In the genomic region with DNA sequence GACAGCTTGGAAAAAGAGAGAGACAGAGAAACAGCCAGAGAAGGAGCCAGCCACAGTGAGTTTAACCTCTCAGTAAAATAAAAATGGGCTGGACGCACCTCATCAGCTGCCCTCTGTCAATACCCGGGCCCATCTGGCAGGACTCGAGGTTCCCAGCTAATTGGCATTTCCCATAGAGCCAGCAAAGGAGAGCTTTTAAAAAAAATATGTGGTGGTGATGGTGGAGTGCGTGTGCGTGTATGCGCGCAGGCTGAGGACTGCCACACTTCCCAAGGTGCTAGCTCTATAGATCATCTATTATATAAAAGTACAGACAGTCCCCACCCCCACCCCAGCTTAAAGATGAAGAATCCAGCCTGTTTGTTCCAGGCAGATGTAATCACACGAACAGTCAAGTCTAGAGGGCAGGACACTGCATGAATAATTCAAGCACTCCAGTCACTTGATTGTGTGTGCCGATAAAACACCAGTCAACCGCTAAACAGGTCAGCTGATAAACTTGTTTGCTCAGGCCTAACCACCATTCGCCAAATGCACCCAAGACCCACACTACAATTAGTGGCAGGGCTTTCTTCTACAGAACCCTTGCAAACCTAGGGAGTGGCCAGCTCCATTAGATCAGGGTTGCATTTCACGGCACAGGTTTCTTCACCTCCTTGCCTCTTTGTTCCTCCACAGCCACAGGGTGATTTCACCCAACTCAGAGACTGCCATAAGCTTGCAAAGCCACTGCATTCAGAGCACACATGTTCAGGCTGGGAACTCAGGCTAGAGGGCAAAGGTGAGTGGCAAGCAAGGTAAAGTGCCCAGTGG, we compare ENCODE assay signal across 8 cellular contexts. TPM values are rescaled to one million over a fixed set of nuclear protein-coding genes. Genes with fewer than 3 reads are reported as not detected.
A peak's percentile ranks its signal among the peaks of the same experiment; 100 is the strongest.
DNase-seq lines count a peak whose midpoint lies in the region; ATAC-seq and TF ChIP-seq lines count a peak whose summit lies in the region.

No MANE protein-coding gene starts in this region.

- H3K9me3 ChIP-seq in CD4-positive, alpha-beta T cell (ENCODE audit: control insufficient read depth, low read length): no peaks in the 10 kb centered on the region
- H3K9me3 ChIP-seq in lung (ENCODE audit: control insufficient read depth in 2 of 2, insufficient read depth in 1 of 2, low read length in 1 of 2): no peaks in the 10 kb centered on the region

- no peaks in the 10 kb centered on the region for H3K27me3 Mint-ChIP-seq in CD4-positive, alpha-beta T cell
- no peaks in the 10 kb centered on the region for H3K27me3 Mint-ChIP-seq in activated CD8-positive, alpha-beta T cell treated with anti-CD3 and anti-CD28 coated beads for 36 hours

- in situ Hi-C loops in ACHN (cut with HindIII; ENCODE audit: low pct_ligation_motif_present, low pct_unique_long_range_greater_than_20kb, low sequenced_read_pairs): no loop called here

- H3K36me3 ChIP-seq in lung (ENCODE audit: control insufficient read depth in 2 of 2, insufficient read depth in 2 of 2, low read length in 2 of 2): peaks cover 2 to 14% of the 10 kb centered on the region in 2 donors

- intact Hi-C loops in CD4-positive, alpha-beta T cell (cut with DNase I, micrococcal nuclease): loop anchor here (5.0 to 10.0 kb wide), 3 partner anchors 47 to 517 kb away; no protein-coding TSS in a partner anchor
- intact Hi-C loops in activated CD8-positive, alpha-beta T cell treated with anti-CD3 and anti-CD28 coated beads for 36 hours (cut with micrococcal nuclease): loop anchor here (10.0 kb wide), 2 partner anchors 367 to 517 kb away; no protein-coding TSS in a partner anchor

- peaks cover 29 to 30% of the 10 kb centered on the region in 2 donors for H3K4me1 ChIP-seq in lung (ENCODE audit: control insufficient read depth in 2 of 2, insufficient read depth in 2 of 2, low read length in 2 of 2)

- H3K4me1 Mint-ChIP-seq in CD4-positive, alpha-beta T cell (ENCODE audit: low read depth): peaks cover 87% of the 10 kb centered on the region
- peaks cover 74% of the 10 kb centered on the region for H3K4me1 Mint-ChIP-seq in activated CD8-positive, alpha-beta T cell treated with anti-CD3 and anti-CD28 coated beads for 36 hours (ENCODE audit: low read depth)

- POLR2A ChIA-PET in CD4-positive, alpha-beta T cell (lab: Charles Lee): interaction anchor here (1.0 to 2.4 kb wide), 2 partner anchors 9 to 68 kb away, joined by 3 to 12 read pairs; no protein-coding TSS in a partner anchor
- POLR2A ChIA-PET in activated CD8-positive, alpha-beta T cell treated with anti-CD3 and anti-CD28 coated beads for 36 hours (lab: Charles Lee): interaction anchor here (0.6 to 1.6 kb wide), 8 partner anchors 8 to 629 kb away, joined by 3 to 5 read pairs (median 3); no protein-coding TSS in a partner anchor

- TF ChIP-seq CTCF in CD4-positive, alpha-beta T cell (IDR thresholded peaks at IDR 0.05): no peak
- no peak for TF ChIP-seq CTCF in activated CD8-positive, alpha-beta T cell treated with anti-CD3 and anti-CD28 coated beads for 36 hours (IDR thresholded peaks at IDR 0.05)
- no peak for TF ChIP-seq CTCF in lung (IDR thresholded peaks at IDR 0.05; ENCODE audit: control extremely low read depth, extremely low read depth)

- H3K27ac ChIP-seq in CD4-positive, alpha-beta T cell (ENCODE audit: low read depth, low read length): no peak overlapping the region
- peak overlapping the region in 1 of 2 donors; percentile 41 for H3K27ac ChIP-seq in lung (ENCODE audit: low read depth in 1 of 2, low read length in 1 of 2)

- H3K27me3 ChIP-seq in CD4-positive, alpha-beta T cell (ENCODE audit: control insufficient read depth, insufficient read depth, low read length): no peaks in the 10 kb centered on the region
- H3K27me3 ChIP-seq in lung (ENCODE audit: control insufficient read depth, insufficient read depth): no peaks in the 10 kb centered on the region

- no peak for ATAC-seq in CD4-positive, alpha-beta T cell (ENCODE audit: poor library complexity)
- no peak for ATAC-seq in activated CD8-positive, alpha-beta T cell treated with anti-CD3 and anti-CD28 coated beads for 36 hours
- ATAC-seq in lung (ENCODE audit: insufficient read depth, low FRiP score) (no peak), GM19463 (IDR thresholded peaks at IDR 0.05; ENCODE audit: unreplicated experiment) (no peak), GM21528 (IDR thresholded peaks at IDR 0.05; ENCODE audit: low FRiP score, unreplicated experiment) (no peak)

- H3K36me3 Mint-ChIP-seq in CD4-positive, alpha-beta T cell (ENCODE audit: low read depth): peaks cover 85% of the 10 kb centered on the region
- H3K36me3 Mint-ChIP-seq in activated CD8-positive, alpha-beta T cell treated with anti-CD3 and anti-CD28 coated beads for 36 hours (ENCODE audit: low read depth): peaks cover 66% of the 10 kb centered on the region

- no peak overlapping the region for H3K27ac Mint-ChIP-seq in CD4-positive, alpha-beta T cell
- H3K27ac Mint-ChIP-seq in activated CD8-positive, alpha-beta T cell treated with anti-CD3 and anti-CD28 coated beads for 36 hours: no peak overlapping the region

- no peak for DNase-seq in CD4-positive, alpha-beta T cell
- DNase-seq in NCI-H146 (lab: John Stamatoyannopoulos, UW) (peak; percentile 72), lung (ENCODE audit: low spot score) (peak; percentile 41), NOMO-1 treated with DMSO at 0.1 percent for 48 hours (lab: John Stamatoyannopoulos, UW; ENCODE audit: unreplicated experiment) (no peak), ACHN (no peak)
- DNase-seq in activated CD8-positive, alpha-beta T cell treated with anti-CD3 and anti-CD28 coated beads for 36 hours: peak; percentile 31

- CTCF ChIA-PET in CD4-positive, alpha-beta T cell (lab: Charles Lee): interaction anchor here (0.6 to 1.2 kb wide), 2 partner anchors 9 to 657 kb away, joined by 3 to 4 read pairs; no protein-coding TSS in a partner anchor
- CTCF ChIA-PET in activated CD8-positive, alpha-beta T cell treated with anti-CD3 and anti-CD28 coated beads for 36 hours (lab: Charles Lee): interaction anchor here (1.1 to 1.5 kb wide), 3 partner anchors 9 to 375 kb away, joined by 3 read pairs; no protein-coding TSS in a partner anchor

- H3K4me3 Mint-ChIP-seq in CD4-positive, alpha-beta T cell: peak overlapping the region; percentile 58
- no peak overlapping the region for H3K4me3 Mint-ChIP-seq in activated CD8-positive, alpha-beta T cell treated with anti-CD3 and anti-CD28 coated beads for 36 hours

- 64 to 68% methylated on average over 12 of the region's 12 CpGs for WGBS in lung, 2 donors

- peak overlapping the region; percentile 1 for H3K4me3 ChIP-seq in lung

- H3K9me3 Mint-ChIP-seq in CD4-positive, alpha-beta T cell: no peaks in the 10 kb centered on the region
- no peaks in the 10 kb centered on the region for H3K9me3 Mint-ChIP-seq in activated CD8-positive, alpha-beta T cell treated with anti-CD3 and anti-CD28 coated beads for 36 hours

RNA-seq across cellular contexts. Expression of a gene that starts 5.9 kb away (rescaled TPM):
- 100 to 1,000 TPM; 159 to 167 TPM for total RNA-seq in CD4-positive, alpha-beta T cell
- total RNA-seq in activated CD8-positive, alpha-beta T cell treated with anti-CD3 and anti-CD28 coated beads for 36 hours: 10 to 100 TPM; 48.4 to 64.2 TPM
- 10 to 100 TPM; 72.1 to 74.4 TPM for total RNA-seq in lung
- polyA plus RNA-seq in lung: 10 to 100 TPM; 22.7 to 77.3 TPM

Comparison
In these comparisons a context has a peak if more than half of its experiments do, and no peak if none do; other contexts are left out.
1. DNase-seq: peak in NCI-H146 (single experiment), activated CD8-positive, alpha-beta T cell treated with anti-CD3 and anti-CD28 coated beads for 36 hours (single experiment) and lung (single experiment); none in CD4-positive, alpha-beta T cell (0 of 10), NOMO-1 treated with DMSO at 0.1 percent for 48 hours (single experiment) and ACHN (single experiment).